ENCODE assay signal across 17 cellular contexts in genomic region chr18:2537281-2537680, GRCh38.
"Had no signal": no experiment of that assay in that cellular context is flagged by ENCODE, and none has a peak within 500 bp of the region (broad histone marks: within the 10 kb centered on the region; RNA-seq: fewer than 3 reads in every experiment).

No MANE protein-coding gene starts in this region.

- H3K4me3 ChIP-seq: ovary, prostate gland, thyroid gland had no signal

- DNase-seq: activated CD4-positive, alpha-beta memory T cell treated with anti-CD3 and anti-CD28 coated beads for 36 hours; activated CD4-positive, alpha-beta T cell treated with anti-CD3 and anti-CD28 coated beads for 48 hours; activated CD4-positive, CD25-positive, alpha-beta regulatory T cell; activated naive CD4-positive, alpha-beta T cell treated with Interleukin-2 at 50 U/mL for 16 hours; activated naive CD8-positive, alpha-beta T cell treated with anti-CD3 and anti-CD28 coated beads for 36 hours; activated T-cell treated with anti-CD3 and anti-CD28 coated beads, Interleukin-2, amount 50 U/mL, for 48 hours; cerebellar nuclear complex; foreskin fibroblast; immature natural killer cell; natural killer cell; ovary; stimulated activated CD4-positive, alpha-beta T cell treated with anti-CD3 and anti-CD28 coated beads, Interleukin-12 subunit alpha, Interleukin-12 subunit beta, amount 100 ng/mL, for 4 hours; stimulated activated CD4-positive, alpha-beta T cell treated with anti-CD3 and anti-CD28 coated beads, Interleukin-4, amount 100 ng/mL, for 4 hours; stimulated activated naive CD8-positive, alpha-beta T cell treated with anti-CD3 and anti-CD28 coated beads, Interleukin-15, Interleukin-2, amounts not matched to agents 100 U/mL and 50 U/mL, for 24 hours; T-helper 17 cell; thyroid gland had no signal

- H3K27me3 ChIP-seq: ovary, thyroid gland had no signal

- ATAC-seq: natural killer cell; stimulated activated naive CD8-positive, alpha-beta T cell treated with anti-CD3 and anti-CD28 coated beads, Interleukin-15, Interleukin-2, amounts not matched to agents 100 U/mL and 50 U/mL, for 24 hours; T-helper 17 cell had no signal

- H3K4me1 ChIP-seq: thyroid gland had no signal

- H3K36me3 ChIP-seq: ovary, prostate gland, thyroid gland had no signal

- H3K27ac ChIP-seq: ovary, thyroid gland had no signal

- H3K9me3 ChIP-seq: ovary, prostate gland, thyroid gland had no signal
